Comparison of ENCODE assay signal across 2 cellular contexts in genomic region chr5:172086312-172086975, GRCh38.
TF ChIP-seq lines count a peak whose summit lies in the region.

No MANE protein-coding gene starts in this region.

TF ChIP-seq in WTC11, 78 proteins besides CTCF, POLR2A, EP300 and RAD21 (continued from another document):
- no peak for TF ChIP-seq NFYB (CRISPR knock-in tag; conservative IDR thresholded peaks at IDR 0.05; ENCODE audit: low read depth)
- no peak for TF ChIP-seq ZNF138 (CRISPR knock-in tag; conservative IDR thresholded peaks at IDR 0.05)
- TF ChIP-seq FOXK1 (CRISPR knock-in tag; IDR thresholded peaks at IDR 0.05): no peak
TF ChIP-seq in WTC11: peak in this region for 0.

TF ChIP-seq in H1, 55 proteins besides CTCF, POLR2A, EP300 and RAD21:
- TF ChIP-seq USF2 (IDR thresholded peaks at IDR 0.05; ENCODE audit: low read length): no peak
- no peak for TF ChIP-seq HDAC6 (IDR thresholded peaks at IDR 0.05; ENCODE audit: low read depth, low read length)
- TF ChIP-seq EZH2 (IDR thresholded peaks at IDR 0.05; ENCODE audit: low read depth, low read length, severe bottlenecking): no peak
